Comparison of ENCODE assay signal across 1 cellular context in the genomic region with DNA sequence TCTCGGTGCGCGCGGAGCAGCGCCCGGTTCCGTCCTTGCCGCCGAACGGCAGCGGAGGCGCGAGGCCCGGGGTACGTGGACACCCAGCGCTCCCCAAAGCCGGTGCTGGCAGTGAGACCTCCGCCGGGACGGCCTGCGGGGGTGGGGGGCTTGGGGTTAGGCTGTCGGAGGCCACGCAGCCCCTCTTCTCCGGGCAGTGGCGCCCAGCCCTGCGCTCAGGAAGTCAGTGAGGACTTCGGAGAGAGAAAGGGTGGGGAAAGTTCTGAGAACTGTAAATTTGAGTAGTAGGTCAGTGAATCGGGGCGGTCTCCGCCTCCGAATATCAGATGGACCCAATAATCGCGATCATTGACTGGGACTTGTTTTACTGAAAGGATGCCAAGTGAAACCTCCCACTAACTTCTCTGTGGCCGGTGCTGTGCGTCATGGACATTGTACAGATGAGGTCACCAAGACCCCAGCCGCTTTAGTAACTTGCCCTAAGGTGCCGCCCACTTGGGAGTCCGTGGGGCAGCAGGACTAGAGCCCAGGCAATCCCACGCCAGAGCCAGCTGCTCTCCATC.
TF ChIP-seq lines count a peak whose summit lies in the region.

No MANE protein-coding gene starts in this region.

TF ChIP-seq in HepG2, 621 proteins besides CTCF, POLR2A, EP300 and RAD21 (continued from another document and continues in another):
- TF ChIP-seq, protein P1, sequence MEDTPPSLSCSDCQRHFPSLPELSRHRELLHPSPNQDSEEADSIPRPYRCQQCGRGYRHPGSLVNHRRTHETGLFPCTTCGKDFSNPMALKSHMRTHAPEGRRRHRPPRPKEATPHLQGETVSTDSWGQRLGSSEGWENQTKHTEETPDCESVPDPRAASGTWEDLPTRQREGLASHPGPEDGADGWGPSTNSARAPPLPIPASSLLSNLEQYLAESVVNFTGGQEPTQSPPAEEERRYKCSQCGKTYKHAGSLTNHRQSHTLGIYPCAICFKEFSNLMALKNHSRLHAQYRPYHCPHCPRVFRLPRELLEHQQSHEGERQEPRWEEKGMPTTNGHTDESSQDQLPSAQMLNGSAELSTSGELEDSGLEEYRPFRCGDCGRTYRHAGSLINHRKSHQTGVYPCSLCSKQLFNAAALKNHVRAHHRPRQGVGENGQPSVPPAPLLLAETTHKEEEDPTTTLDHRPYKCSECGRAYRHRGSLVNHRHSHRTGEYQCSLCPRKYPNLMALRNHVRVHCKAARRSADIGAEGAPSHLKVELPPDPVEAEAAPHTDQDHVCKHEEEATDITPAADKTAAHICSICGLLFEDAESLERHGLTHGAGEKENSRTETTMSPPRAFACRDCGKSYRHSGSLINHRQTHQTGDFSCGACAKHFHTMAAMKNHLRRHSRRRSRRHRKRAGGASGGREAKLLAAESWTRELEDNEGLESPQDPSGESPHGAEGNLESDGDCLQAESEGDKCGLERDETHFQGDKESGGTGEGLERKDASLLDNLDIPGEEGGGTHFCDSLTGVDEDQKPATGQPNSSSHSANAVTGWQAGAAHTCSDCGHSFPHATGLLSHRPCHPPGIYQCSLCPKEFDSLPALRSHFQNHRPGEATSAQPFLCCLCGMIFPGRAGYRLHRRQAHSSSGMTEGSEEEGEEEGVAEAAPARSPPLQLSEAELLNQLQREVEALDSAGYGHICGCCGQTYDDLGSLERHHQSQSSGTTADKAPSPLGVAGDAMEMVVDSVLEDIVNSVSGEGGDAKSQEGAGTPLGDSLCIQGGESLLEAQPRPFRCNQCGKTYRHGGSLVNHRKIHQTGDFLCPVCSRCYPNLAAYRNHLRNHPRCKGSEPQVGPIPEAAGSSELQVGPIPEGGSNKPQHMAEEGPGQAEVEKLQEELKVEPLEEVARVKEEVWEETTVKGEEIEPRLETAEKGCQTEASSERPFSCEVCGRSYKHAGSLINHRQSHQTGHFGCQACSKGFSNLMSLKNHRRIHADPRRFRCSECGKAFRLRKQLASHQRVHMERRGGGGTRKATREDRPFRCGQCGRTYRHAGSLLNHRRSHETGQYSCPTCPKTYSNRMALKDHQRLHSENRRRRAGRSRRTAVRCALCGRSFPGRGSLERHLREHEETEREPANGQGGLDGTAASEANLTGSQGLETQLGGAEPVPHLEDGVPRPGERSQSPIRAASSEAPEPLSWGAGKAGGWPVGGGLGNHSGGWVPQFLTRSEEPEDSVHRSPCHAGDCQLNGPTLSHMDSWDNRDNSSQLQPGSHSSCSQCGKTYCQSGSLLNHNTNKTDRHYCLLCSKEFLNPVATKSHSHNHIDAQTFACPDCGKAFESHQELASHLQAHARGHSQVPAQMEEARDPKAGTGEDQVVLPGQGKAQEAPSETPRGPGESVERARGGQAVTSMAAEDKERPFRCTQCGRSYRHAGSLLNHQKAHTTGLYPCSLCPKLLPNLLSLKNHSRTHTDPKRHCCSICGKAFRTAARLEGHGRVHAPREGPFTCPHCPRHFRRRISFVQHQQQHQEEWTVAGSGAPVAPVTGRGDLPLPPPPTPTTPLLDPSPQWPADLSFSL (CRISPR knock-in tag; IDR thresholded peaks at IDR 0.05), result no peak
- TF ChIP-seq MED1 (CRISPR knock-in tag; IDR thresholded peaks at IDR 0.05) (no peak), ZNF547 (CRISPR knock-in tag; IDR thresholded peaks at IDR 0.05) (no peak), ZNF703 (CRISPR knock-in tag; IDR thresholded peaks at IDR 0.05; ENCODE audit: borderline replicate concordance) (no peak), SRSF4 (IDR thresholded peaks at IDR 0.05; ENCODE audit: low read depth, low read length, poor library complexity, severe bottlenecking) (no peak), ZNF713 (CRISPR knock-in tag; IDR thresholded peaks at IDR 0.05) (no peak), ESRRA (CRISPR knock-in tag; IDR thresholded peaks at IDR 0.05; ENCODE audit: low read depth) (no peak), NPAS2 (CRISPR knock-in tag; IDR thresholded peaks at IDR 0.05; ENCODE audit: borderline replicate concordance) (no peak), ZFP62 (CRISPR knock-in tag; IDR thresholded peaks at IDR 0.05) (no peak), SAP130 (CRISPR knock-in tag; IDR thresholded peaks at IDR 0.05; ENCODE audit: low read depth) (peak; percentile 39), ZNF256 (CRISPR knock-in tag; conservative IDR thresholded peaks at IDR 0.05) (no peak), ONECUT2 (CRISPR knock-in tag; IDR thresholded peaks at IDR 0.05) (no peak), ZNF678 (CRISPR knock-in tag; IDR thresholded peaks at IDR 0.05) (no peak), KAT8 (CRISPR knock-in tag; IDR thresholded peaks at IDR 0.05) (no peak), ZBTB1 (CRISPR knock-in tag; IDR thresholded peaks at IDR 0.05; ENCODE audit: borderline replicate concordance) (no peak), RORA (CRISPR knock-in tag; IDR thresholded peaks at IDR 0.05) (no peak), ZNF605 (CRISPR knock-in tag; IDR thresholded peaks at IDR 0.05) (no peak), HOXA9 (CRISPR knock-in tag; IDR thresholded peaks at IDR 0.05; ENCODE audit: borderline replicate concordance) (no peak), SETDB1 (CRISPR knock-in tag; IDR thresholded peaks at IDR 0.05; ENCODE audit: borderline replicate concordance) (no peak), TOPORS (CRISPR knock-in tag; IDR thresholded peaks at IDR 0.05) (peak; percentile 5; the same call in 1 of the 2 replicates), ZNF777 (CRISPR knock-in tag; IDR thresholded peaks at IDR 0.05) (peak; percentile 71; the same call in 1 of the 2 replicates), ZNF781 (CRISPR knock-in tag; IDR thresholded peaks at IDR 0.05; ENCODE audit: borderline replicate concordance, not compliant biosample characterization) (no peak), NR3C1 (CRISPR knock-in tag; IDR thresholded peaks at IDR 0.05) (no peak), XBP1 (CRISPR knock-in tag; IDR thresholded peaks at IDR 0.05) (no peak), ZNF337 (CRISPR knock-in tag; IDR thresholded peaks at IDR 0.05; ENCODE audit: borderline replicate concordance, low read depth) (no peak), ARID2 (CRISPR knock-in tag; IDR thresholded peaks at IDR 0.05; ENCODE audit: borderline replicate concordance) (no peak), ZNF788 (CRISPR knock-in tag; IDR thresholded peaks at IDR 0.05; ENCODE audit: borderline replicate concordance) (peak; percentile 63), ZNF33B (CRISPR knock-in tag; IDR thresholded peaks at IDR 0.05) (no peak)
- TF ChIP-seq, protein P2, sequence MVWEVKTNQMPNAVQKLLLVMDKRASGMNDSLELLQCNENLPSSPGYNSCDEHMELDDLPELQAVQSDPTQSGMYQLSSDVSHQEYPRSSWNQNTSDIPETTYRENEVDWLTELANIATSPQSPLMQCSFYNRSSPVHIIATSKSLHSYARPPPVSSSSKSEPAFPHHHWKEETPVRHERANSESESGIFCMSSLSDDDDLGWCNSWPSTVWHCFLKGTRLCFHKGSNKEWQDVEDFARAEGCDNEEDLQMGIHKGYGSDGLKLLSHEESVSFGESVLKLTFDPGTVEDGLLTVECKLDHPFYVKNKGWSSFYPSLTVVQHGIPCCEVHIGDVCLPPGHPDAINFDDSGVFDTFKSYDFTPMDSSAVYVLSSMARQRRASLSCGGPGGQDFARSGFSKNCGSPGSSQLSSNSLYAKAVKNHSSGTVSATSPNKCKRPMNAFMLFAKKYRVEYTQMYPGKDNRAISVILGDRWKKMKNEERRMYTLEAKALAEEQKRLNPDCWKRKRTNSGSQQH (CRISPR knock-in tag; IDR thresholded peaks at IDR 0.05; ENCODE audit: low read depth), result peak; percentile 24; the same call in 1 of the 2 replicates
- TF ChIP-seq, protein P3, sequence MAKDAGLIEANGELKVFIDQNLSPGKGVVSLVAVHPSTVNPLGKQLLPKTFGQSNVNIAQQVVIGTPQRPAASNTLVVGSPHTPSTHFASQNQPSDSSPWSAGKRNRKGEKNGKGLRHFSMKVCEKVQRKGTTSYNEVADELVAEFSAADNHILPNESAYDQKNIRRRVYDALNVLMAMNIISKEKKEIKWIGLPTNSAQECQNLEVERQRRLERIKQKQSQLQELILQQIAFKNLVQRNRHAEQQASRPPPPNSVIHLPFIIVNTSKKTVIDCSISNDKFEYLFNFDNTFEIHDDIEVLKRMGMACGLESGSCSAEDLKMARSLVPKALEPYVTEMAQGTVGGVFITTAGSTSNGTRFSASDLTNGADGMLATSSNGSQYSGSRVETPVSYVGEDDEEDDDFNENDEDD (CRISPR knock-in tag; IDR thresholded peaks at IDR 0.05; ENCODE audit: borderline replicate concordance), result peak; percentile 42; the same call in 1 of the 2 replicates
- TF ChIP-seq, protein P4, sequence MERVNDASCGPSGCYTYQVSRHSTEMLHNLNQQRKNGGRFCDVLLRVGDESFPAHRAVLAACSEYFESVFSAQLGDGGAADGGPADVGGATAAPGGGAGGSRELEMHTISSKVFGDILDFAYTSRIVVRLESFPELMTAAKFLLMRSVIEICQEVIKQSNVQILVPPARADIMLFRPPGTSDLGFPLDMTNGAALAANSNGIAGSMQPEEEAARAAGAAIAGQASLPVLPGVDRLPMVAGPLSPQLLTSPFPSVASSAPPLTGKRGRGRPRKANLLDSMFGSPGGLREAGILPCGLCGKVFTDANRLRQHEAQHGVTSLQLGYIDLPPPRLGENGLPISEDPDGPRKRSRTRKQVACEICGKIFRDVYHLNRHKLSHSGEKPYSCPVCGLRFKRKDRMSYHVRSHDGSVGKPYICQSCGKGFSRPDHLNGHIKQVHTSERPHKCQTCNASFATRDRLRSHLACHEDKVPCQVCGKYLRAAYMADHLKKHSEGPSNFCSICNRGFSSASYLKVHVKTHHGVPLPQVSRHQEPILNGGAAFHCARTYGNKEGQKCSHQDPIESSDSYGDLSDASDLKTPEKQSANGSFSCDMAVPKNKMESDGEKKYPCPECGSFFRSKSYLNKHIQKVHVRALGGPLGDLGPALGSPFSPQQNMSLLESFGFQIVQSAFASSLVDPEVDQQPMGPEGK (CRISPR knock-in tag; IDR thresholded peaks at IDR 0.05), result peak; percentile 30; the same call in 1 of the 2 replicates
- TF ChIP-seq, protein P5, sequence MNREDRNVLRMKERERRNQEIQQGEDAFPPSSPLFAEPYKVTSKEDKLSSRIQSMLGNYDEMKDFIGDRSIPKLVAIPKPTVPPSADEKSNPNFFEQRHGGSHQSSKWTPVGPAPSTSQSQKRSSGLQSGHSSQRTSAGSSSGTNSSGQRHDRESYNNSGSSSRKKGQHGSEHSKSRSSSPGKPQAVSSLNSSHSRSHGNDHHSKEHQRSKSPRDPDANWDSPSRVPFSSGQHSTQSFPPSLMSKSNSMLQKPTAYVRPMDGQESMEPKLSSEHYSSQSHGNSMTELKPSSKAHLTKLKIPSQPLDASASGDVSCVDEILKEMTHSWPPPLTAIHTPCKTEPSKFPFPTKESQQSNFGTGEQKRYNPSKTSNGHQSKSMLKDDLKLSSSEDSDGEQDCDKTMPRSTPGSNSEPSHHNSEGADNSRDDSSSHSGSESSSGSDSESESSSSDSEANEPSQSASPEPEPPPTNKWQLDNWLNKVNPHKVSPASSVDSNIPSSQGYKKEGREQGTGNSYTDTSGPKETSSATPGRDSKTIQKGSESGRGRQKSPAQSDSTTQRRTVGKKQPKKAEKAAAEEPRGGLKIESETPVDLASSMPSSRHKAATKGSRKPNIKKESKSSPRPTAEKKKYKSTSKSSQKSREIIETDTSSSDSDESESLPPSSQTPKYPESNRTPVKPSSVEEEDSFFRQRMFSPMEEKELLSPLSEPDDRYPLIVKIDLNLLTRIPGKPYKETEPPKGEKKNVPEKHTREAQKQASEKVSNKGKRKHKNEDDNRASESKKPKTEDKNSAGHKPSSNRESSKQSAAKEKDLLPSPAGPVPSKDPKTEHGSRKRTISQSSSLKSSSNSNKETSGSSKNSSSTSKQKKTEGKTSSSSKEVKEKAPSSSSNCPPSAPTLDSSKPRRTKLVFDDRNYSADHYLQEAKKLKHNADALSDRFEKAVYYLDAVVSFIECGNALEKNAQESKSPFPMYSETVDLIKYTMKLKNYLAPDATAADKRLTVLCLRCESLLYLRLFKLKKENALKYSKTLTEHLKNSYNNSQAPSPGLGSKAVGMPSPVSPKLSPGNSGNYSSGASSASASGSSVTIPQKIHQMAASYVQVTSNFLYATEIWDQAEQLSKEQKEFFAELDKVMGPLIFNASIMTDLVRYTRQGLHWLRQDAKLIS (CRISPR knock-in tag; IDR thresholded peaks at IDR 0.05), result no peak
- TF ChIP-seq, protein P6, sequence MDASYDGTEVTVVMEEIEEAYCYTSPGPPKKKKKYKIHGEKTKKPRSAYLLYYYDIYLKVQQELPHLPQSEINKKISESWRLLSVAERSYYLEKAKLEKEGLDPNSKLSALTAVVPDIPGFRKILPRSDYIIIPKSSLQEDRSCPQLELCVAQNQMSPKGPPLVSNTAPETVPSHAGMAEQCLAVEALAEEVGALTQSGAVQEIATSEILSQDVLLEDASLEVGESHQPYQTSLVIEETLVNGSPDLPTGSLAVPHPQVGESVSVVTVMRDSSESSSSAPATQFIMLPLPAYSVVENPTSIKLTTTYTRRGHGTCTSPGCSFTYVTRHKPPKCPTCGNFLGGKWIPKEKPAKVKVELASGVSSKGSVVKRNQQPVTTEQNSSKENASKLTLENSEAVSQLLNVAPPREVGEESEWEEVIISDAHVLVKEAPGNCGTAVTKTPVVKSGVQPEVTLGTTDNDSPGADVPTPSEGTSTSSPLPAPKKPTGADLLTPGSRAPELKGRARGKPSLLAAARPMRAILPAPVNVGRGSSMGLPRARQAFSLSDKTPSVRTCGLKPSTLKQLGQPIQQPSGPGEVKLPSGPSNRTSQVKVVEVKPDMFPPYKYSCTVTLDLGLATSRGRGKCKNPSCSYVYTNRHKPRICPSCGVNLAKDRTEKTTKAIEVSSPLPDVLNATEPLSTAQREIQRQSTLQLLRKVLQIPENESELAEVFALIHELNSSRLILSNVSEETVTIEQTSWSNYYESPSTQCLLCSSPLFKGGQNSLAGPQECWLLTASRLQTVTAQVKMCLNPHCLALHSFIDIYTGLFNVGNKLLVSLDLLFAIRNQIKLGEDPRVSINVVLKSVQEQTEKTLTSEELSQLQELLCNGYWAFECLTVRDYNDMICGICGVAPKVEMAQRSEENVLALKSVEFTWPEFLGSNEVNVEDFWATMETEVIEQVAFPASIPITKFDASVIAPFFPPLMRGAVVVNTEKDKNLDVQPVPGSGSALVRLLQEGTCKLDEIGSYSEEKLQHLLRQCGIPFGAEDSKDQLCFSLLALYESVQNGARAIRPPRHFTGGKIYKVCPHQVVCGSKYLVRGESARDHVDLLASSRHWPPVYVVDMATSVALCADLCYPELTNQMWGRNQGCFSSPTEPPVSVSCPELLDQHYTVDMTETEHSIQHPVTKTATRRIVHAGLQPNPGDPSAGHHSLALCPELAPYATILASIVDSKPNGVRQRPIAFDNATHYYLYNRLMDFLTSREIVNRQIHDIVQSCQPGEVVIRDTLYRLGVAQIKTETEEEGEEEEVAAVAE (CRISPR knock-in tag; IDR thresholded peaks at IDR 0.05; ENCODE audit: borderline replicate concordance), result 0 out of 2 replicates have a peak, but pooled peaks have one; percentile 17
- TF ChIP-seq, protein P7, sequence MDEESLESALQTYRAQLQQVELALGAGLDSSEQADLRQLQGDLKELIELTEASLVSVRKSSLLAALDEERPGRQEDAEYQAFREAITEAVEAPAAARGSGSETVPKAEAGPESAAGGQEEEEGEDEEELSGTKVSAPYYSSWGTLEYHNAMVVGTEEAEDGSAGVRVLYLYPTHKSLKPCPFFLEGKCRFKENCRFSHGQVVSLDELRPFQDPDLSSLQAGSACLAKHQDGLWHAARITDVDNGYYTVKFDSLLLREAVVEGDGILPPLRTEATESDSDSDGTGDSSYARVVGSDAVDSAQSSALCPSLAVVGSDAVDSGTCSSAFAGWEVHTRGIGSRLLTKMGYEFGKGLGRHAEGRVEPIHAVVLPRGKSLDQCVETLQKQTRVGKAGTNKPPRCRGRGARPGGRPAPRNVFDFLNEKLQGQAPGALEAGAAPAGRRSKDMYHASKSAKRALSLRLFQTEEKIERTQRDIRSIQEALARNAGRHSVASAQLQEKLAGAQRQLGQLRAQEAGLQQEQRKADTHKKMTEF (CRISPR knock-in tag; IDR thresholded peaks at IDR 0.05), result no peak
- TF ChIP-seq, protein P8, sequence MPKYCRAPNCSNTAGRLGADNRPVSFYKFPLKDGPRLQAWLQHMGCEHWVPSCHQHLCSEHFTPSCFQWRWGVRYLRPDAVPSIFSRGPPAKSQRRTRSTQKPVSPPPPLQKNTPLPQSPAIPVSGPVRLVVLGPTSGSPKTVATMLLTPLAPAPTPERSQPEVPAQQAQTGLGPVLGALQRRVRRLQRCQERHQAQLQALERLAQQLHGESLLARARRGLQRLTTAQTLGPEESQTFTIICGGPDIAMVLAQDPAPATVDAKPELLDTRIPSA (CRISPR knock-in tag; IDR thresholded peaks at IDR 0.05; ENCODE audit: borderline replicate concordance), result no peak
